In genomic region chr12:24931666-24932405, GRCh38 we compare ENCODE assay signal across 9 cellular contexts. TPM values are rescaled to one million over a fixed set of nuclear protein-coding genes. Genes with fewer than 3 reads are reported as not detected.
DNase-seq lines count a peak whose midpoint lies in the region; ATAC-seq, FAIRE-seq and TF ChIP-seq lines count a peak whose summit lies in the region.
"Had no signal": no experiment of that assay in that cellular context is flagged by ENCODE, and none has a peak within 500 bp of the region (broad histone marks: within the 10 kb centered on the region; RNA-seq: fewer than 3 reads in every experiment).

No MANE protein-coding gene starts in this region.

- no peak overlapping the region for H3K4me3 ChIP-seq in K562

- H3K9ac ChIP-seq in K562 (ENCODE audit: insufficient read depth in 1 of 2, low read depth in 2 of 2, low read length in 2 of 2) = no peak overlapping the region

- no peaks in the 10 kb centered on the region for H3K9me3 ChIP-seq in K562 (replicated peaks; ENCODE audit: control insufficient read depth, insufficient read depth, low read depth, low read length)

- ATAC-seq in GM21367 (IDR thresholded peaks at IDR 0.05; ENCODE audit: unreplicated experiment) (peak; percentile 89), HG03439 (IDR thresholded peaks at IDR 0.05; ENCODE audit: unreplicated experiment) (peak; percentile 77), K562 (no peak)
- ATAC-seq: Panc1 had no signal

- peak; percentile 52 for DNase-seq in EH (ENCODE audit: low read depth)
- DNase-seq in K562 (ENCODE audit: extremely low read depth in 1 of 4, low spot score in 3 of 4) = no peak
- DNase-seq in NCI-H1930 (lab: John Stamatoyannopoulos, UW) = no peak
- DNase-seq in activated T-cell treated with anti-CD3 and anti-CD28 coated beads for 4 hours = no peak
- DNase-seq in SHP77 treated with DMSO at 0.1 percent for 48 hours (lab: John Stamatoyannopoulos, UW) = no peak
- no peak for DNase-seq in DMS53 (lab: John Stamatoyannopoulos, UW)

- CTCF ChIA-PET in K562 (lab: Yijun Ruan, JAX; ENCODE audit: low intra/inter-chr PET ratio) = no interaction called here

- H3K4me1 ChIP-seq in K562 (replicated peaks in 1 of 2; ENCODE audit: control insufficient read depth in 2 of 2, insufficient read depth in 2 of 2, low read length in 2 of 2) = peaks cover 4 to 50% of the 10 kb centered on the region in 2 experiments

- in situ Hi-C loops in K562 (cut with MboI) = no loop called here

- peaks cover 17% of the 10 kb centered on the region; the same call in 2 of the 3 replicates for H3K36me3 ChIP-seq in K562 (ENCODE audit: control insufficient read depth, insufficient read depth, low read length)

- POLR2A ChIA-PET in K562 (lab: Yijun Ruan, JAX) = interaction anchor here (0.7 to 1.2 kb wide), 3 partner anchors 14 to 16 kb away, joined by 3 to 5 read pairs (median 3); no protein-coding TSS in a partner anchor

- H2AFZ ChIP-seq in K562 (ENCODE audit: low read depth, low read length) = no peak overlapping the region

- BruUV-seq in K562 (replicated peaks; lab: Mats Ljungman, UMichigan) = no TSS peak

- TF ChIP-seq POLR2A in K562 (conservative IDR thresholded peaks at IDR 0.05) = no peak

- peaks cover 12% of the 10 kb centered on the region; the same call in 1 of the 2 replicates for H4K20me1 ChIP-seq in K562 (replicated peaks; ENCODE audit: control insufficient read depth, insufficient read depth, low read length)

- H3K4me2 ChIP-seq in K562 (ENCODE audit: insufficient read depth, low read length) = no peak overlapping the region

- H3K27ac ChIP-seq in K562 (ENCODE audit: extremely low read depth, low read depth, low read length) = peak overlapping the region; percentile 5; the same call in 1 of the 3 replicates

- no peak for TF ChIP-seq RAD21 in K562 (CRISPR knock-in tag; conservative IDR thresholded peaks at IDR 0.05 in 1 of 2, IDR thresholded peaks at IDR 0.05 in 1 of 2)

- peak; percentile 72 for FAIRE-seq in K562 (lab: Jason Lieb, UNC)

- no peaks in the 10 kb centered on the region for H3K27me3 ChIP-seq in K562 (ENCODE audit: control insufficient read depth in 2 of 2, insufficient read depth in 2 of 2, low read length in 2 of 2)

- WGBS in K562 (ENCODE audit: insufficient coverage, low coverage, missing lambda C conversion rate) = 13% methylated on average over 4 of the region's 4 CpGs

- TF ChIP-seq CTCF in K562 (IDR thresholded peaks at IDR 0.05 in 2 of 3, conservative IDR thresholded peaks at IDR 0.05 in 1 of 3; ENCODE audit: insufficient read depth in 2 of 3, low read depth in 1 of 3, low read length in 3 of 3) = no peak

- intact Hi-C loops in K562 (cut with micrococcal nuclease) = no loop called here

- H3K79me2 ChIP-seq in K562 (ENCODE audit: control insufficient read depth, insufficient read depth, low read length) = peaks cover 95% of the 10 kb centered on the region

- H3K9me1 ChIP-seq in K562 (ENCODE audit: control insufficient read depth, insufficient read depth, low read length) = no peaks in the 10 kb centered on the region

- TF ChIP-seq EP300 in K562 (IDR thresholded peaks at IDR 0.05; ENCODE audit: low read length) = no peak

TF ChIP-seq in K562, 482 proteins besides CTCF, POLR2A, EP300 and RAD21 (continues in another document):
- TF ChIP-seq ZMIZ1 (IDR thresholded peaks at IDR 0.05; ENCODE audit: low read depth in 2 of 2, low read length in 2 of 2) (no peak), ZNF668 (CRISPR knock-in tag; IDR thresholded peaks at IDR 0.05) (no peak), MTF1 (CRISPR knock-in tag; IDR thresholded peaks at IDR 0.05; ENCODE audit: borderline replicate concordance) (no peak), JUNB (CRISPR knock-in tag; conservative IDR thresholded peaks at IDR 0.05) (no peak), SMARCA4 (IDR thresholded peaks at IDR 0.05) (0 out of 2 replicates have a peak, but pooled peaks have one; percentile 40), RAD51 (IDR thresholded peaks at IDR 0.05; ENCODE audit: borderline replicate concordance, low read depth) (no peak), TFAM (CRISPR knock-in tag; conservative IDR thresholded peaks at IDR 0.05) (no peak), ZNF133 (CRISPR knock-in tag; IDR thresholded peaks at IDR 0.05) (no peak), MIER1 (IDR thresholded peaks at IDR 0.05; ENCODE audit: low read depth) (no peak), RBFOX2 (IDR thresholded peaks at IDR 0.05; ENCODE audit: low read depth, low read length) (no peak), IFI16 (CRISPR knock-in tag; IDR thresholded peaks at IDR 0.05) (no peak), ZNF143 (CRISPR knock-in tag; IDR thresholded peaks at IDR 0.05) (no peak), DACH1 (IDR thresholded peaks at IDR 0.05; ENCODE audit: partially characterized antibody) (no peak), RBM39 (optimal IDR thresholded peaks at IDR 0.05; ENCODE audit: low read depth, low read length) (no peak), RBM15 (IDR thresholded peaks at IDR 0.05; ENCODE audit: insufficient read depth, low read length) (no peak), ZKSCAN1 (IDR thresholded peaks at IDR 0.05; ENCODE audit: low read depth, low read length) (no peak), EP400 (IDR thresholded peaks at IDR 0.05) (no peak), SMARCA5 (IDR thresholded peaks at IDR 0.05) (0 out of 2 replicates have a peak, but pooled peaks have one; percentile 30), ZNF175 (CRISPR knock-in tag; IDR thresholded peaks at IDR 0.05; ENCODE audit: low read depth) (no peak), SFPQ (IDR thresholded peaks at IDR 0.05; ENCODE audit: low read depth, low read length) (no peak), ZNF263 (CRISPR knock-in tag; IDR thresholded peaks at IDR 0.05; ENCODE audit: borderline replicate concordance) (no peak), CHD2 (IDR thresholded peaks at IDR 0.05; ENCODE audit: low read depth, low read length) (no peak), ETS2 (tag; IDR thresholded peaks at IDR 0.05; ENCODE audit: borderline replicate concordance, poor library complexity, severe bottlenecking) (no peak), TCF7L2 (IDR thresholded peaks at IDR 0.05; ENCODE audit: low read depth, low read length) (no peak)

RNA-seq across cellular contexts. Expression of gene BCAT1, which starts 17.1 kb away (rescaled TPM):
- total RNA-seq in K562 (2011; cell fraction: chromatin; rRNA removed; ENCODE audit: low replicate concordance) = 53.5 and 124 TPM in 2 replicates
- total RNA-seq in K562 (2011; cell fraction: nucleolus; rRNA removed) = 33.0 and 49.7 TPM in 2 replicates
- total RNA-seq in K562 (2011; cell fraction: nucleoplasm; rRNA removed) = 127 and 193 TPM in 2 replicates
- total RNA-seq in K562 (2014; rRNA removed) (79.4 and 81.9 TPM in 2 replicates), K562 (2014; rRNA removed; fragmentation: Illumina TruSeq; extraction: Trizol) (130 and 155 TPM in 2 replicates), K562 (2015; rRNA removed; fragmentation: Illumina TruSeq; extraction: Trizol) (64.9 and 68.6 TPM in 2 replicates), K562 (2021) (154 and 157 TPM in 2 replicates)
- polyA plus RNA-seq in K562 (2011; rRNA removed) (58.8 and 59.1 TPM in 2 replicates), K562 (2014; fragmentation: Illumina TruSeq; extraction: Trizol) (66.8 and 78.4 TPM in 2 replicates), K562 (2014; fragmentation: Nextera tagmentation; extraction: Ambion mirVana) (10 to 100 TPM; 38.5 to 45.4 TPM), K562 (2014; rRNA removed) (48.1 and 59.1 TPM in 2 replicates)
- 28.1 and 58.5 TPM in 2 replicates for polyA plus RNA-seq in K562 (2011; cell fraction: cytosol; rRNA removed)
- 33.1 and 43.9 TPM in 2 replicates for polyA plus RNA-seq in K562 (2011; cell fraction: nucleus; rRNA removed)
- 53.7 and 101 TPM in 2 replicates for polyA plus RNA-seq in K562 (2012)
- 130 and 179 TPM in 2 replicates for polyA minus RNA-seq in K562 (2011; rRNA and poly(A)+ RNA removed)
- polyA minus RNA-seq in K562 (2011; cell fraction: cytosol; rRNA and poly(A)+ RNA removed) = 82.9 and 107 TPM in 2 replicates
- 34.1 and 69.3 TPM in 2 replicates for polyA minus RNA-seq in K562 (2011; cell fraction: nucleus; rRNA and poly(A)+ RNA removed)
